Comparison of ENCODE assay signal across 35 cellular contexts in the genomic region with DNA sequence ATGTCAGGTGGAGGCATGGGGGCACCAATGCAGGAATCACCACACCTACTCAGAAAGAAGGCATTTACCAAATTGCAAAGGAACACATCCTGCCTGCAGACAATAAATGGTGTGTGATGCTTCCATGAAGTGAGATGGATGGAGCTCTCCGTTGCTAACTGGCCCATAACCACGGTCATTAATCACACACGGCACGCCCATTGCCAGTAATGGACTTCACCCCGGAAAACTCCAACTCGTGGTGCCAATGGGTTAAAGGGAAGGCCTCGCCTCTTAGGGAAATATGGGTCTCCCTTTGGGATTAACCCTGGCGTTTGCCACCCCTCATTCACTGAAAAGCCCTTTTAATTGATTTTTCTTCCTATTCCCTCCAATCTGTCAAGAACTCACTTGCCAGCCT.
"Had no signal": no experiment of that assay in that cellular context is flagged by ENCODE, and none has a peak within 500 bp of the region (broad histone marks: within the 10 kb centered on the region; RNA-seq: fewer than 3 reads in every experiment).

No MANE protein-coding gene starts in this region.

- H3K27ac ChIP-seq: adrenal gland, body of pancreas, breast epithelium, RWPE1, VCaP had no signal

- DNase-seq: activated B cell treated with CpG ODN at 0.5 μM for 24 hours; activated CD4-positive, alpha-beta memory T cell treated with anti-CD3 and anti-CD28 coated beads for 36 hours; activated CD4-positive, alpha-beta T cell treated with anti-CD3 and anti-CD28 coated beads for 4 hours; activated CD4-positive, alpha-beta T cell treated with anti-CD3 and anti-CD28 coated beads, Interleukin-2, amount 50 U/mL, for 1 hour; activated CD4-positive, CD25-positive, alpha-beta regulatory T cell treated with anti-CD3 and anti-CD28 coated beads, Interleukin-2, amount 50 U/mL, for 72 hours; activated CD8-positive, alpha-beta memory T cell treated with anti-CD3 and anti-CD28 coated beads, Interleukin-2, amount 50 U/mL, for 4 hours; activated gamma-delta T cell treated with Interleukin-2 at 50 U/mL for 16 hours; activated naive CD4-positive, alpha-beta T cell treated with anti-CD3 and anti-CD28 coated beads for 36 hours; activated T-cell treated with anti-CD3 and anti-CD28 coated beads for 4 hours; activated T-cell treated with anti-CD3 and anti-CD28 coated beads, Interleukin-2, amount 50 U/mL, for 4 hours; adrenal gland; body of pancreas; Karpas-422; KBM-7; NCI-H1105 treated with DMSO at 0.1 percent for 48 hours; NCI-H1436 treated with DMSO at 0.1 percent for 48 hours; NCI-H1694 treated with DMSO at 0.1 percent for 48 hours; NCI-H2081; NCI-H2171 treated with DMSO at 0.1 percent for 48 hours; NCI-H2227 treated with DMSO at 0.1 percent for 48 hours; NCI-H446 treated with DMSO at 0.1 percent for 48 hours; NCI-H524; NCI-H69; NK-92 treated with Interleukin-12 subunit alpha and Interleukin-12 subunit beta, amount 100 ng/mL, for 24 hours; PC-3; SIG-M5; T-helper 1 cell; T-helper 2 cell; T-helper 9 cell had no signal

- ATAC-seq: activated naive CD4-positive, alpha-beta T cell treated with anti-CD3 and anti-CD28 coated beads, Interleukin-2, amount 50 U/mL, for 72 hours; activated T-cell treated with anti-CD3 and anti-CD28 coated beads, Interleukin-2, amount 50 U/mL, for 4 hours; body of pancreas; PC-3; Right ventricle myocardium inferior; SK-N-SH treated with all-trans-retinoic acid at 6 μM for 48 hours had no signal

- H3K36me3 ChIP-seq: adrenal gland, breast epithelium had no signal

- H3K4me3 ChIP-seq: adrenal gland, body of pancreas, breast epithelium had no signal

- H3K4me1 ChIP-seq: adrenal gland, body of pancreas, breast epithelium had no signal

- H3K27me3 ChIP-seq: adrenal gland, body of pancreas, breast epithelium had no signal

- H3K9me3 ChIP-seq: adrenal gland, body of pancreas, breast epithelium had no signal
